22 cellular contexts compared by ENCODE assay signal in genomic region chr12:15274561-15274967, GRCh38. TPM values are rescaled to one million over a fixed set of nuclear protein-coding genes. Genes with fewer than 3 reads are reported as not detected.
DNase-seq lines count a peak whose midpoint lies in the region; ATAC-seq, FAIRE-seq and TF ChIP-seq lines count a peak whose summit lies in the region.
"Had no signal": no experiment of that assay in that cellular context is flagged by ENCODE, and none has a peak within 500 bp of the region (broad histone marks: within the 10 kb centered on the region; RNA-seq: fewer than 3 reads in every experiment).

No MANE protein-coding gene starts in this region.

- no TSS peak for BruUV-seq in MCF 10A (replicated peaks; lab: Mats Ljungman, UMichigan)

- no peaks in the 10 kb centered on the region for H3K9me3 Mint-ChIP-seq in MCF 10A (ENCODE audit: unreplicated experiment)
- H3K9me3 Mint-ChIP-seq in activated T-cell treated with anti-CD3 and anti-CD28 coated beads, Interleukin-2, amount 50 U/mL, for 4 hours: no peaks in the 10 kb centered on the region
- H3K9me3 Mint-ChIP-seq: activated CD8-positive, alpha-beta T cell treated with anti-CD3 and anti-CD28 coated beads for 36 hours; natural killer cell had no signal

- POLR2A ChIA-PET in MCF 10A (lab: Yijun Ruan, JAX): interaction anchor here (0.8 to 4.9 kb wide), 10 partner anchors 16 to 253 kb away, joined by 3 to 47 read pairs (median 3); no protein-coding TSS in a partner anchor

- H3K4me3 ChIP-seq in breast epithelium: no peak overlapping the region
- no peak overlapping the region for H3K4me3 ChIP-seq in osteoblast (ENCODE audit: insufficient read depth, low read length)
- no peak overlapping the region for H3K4me3 ChIP-seq in uterus
- H3K4me3 ChIP-seq in left ventricle myocardium inferior: no peak overlapping the region
- H3K4me3 ChIP-seq: GM23248, heart left ventricle, right lobe of liver had no signal

- H3K4me3 Mint-ChIP-seq in MCF 10A (ENCODE audit: unreplicated experiment): peak overlapping the region; percentile 53
- no peak overlapping the region for H3K4me3 Mint-ChIP-seq in activated T-cell treated with anti-CD3 and anti-CD28 coated beads, Interleukin-2, amount 50 U/mL, for 4 hours
- H3K4me3 Mint-ChIP-seq: activated CD8-positive, alpha-beta T cell treated with anti-CD3 and anti-CD28 coated beads for 36 hours; brain; natural killer cell had no signal

- DNase-seq in MCF 10A (ENCODE audit: unreplicated experiment) (peak; percentile 98), breast epithelium (ENCODE audit: low spot score in 2 of 2) (no peak), osteoblast (ENCODE audit: insufficient read length, low spot score, missing footprints) (peak; percentile 39), uterus (peak; percentile 37 to 62), GM12891 (ENCODE audit: insufficient read length, low spot score) (no peak), left ventricle myocardium inferior (no peak)
- DNase-seq in activated T-cell treated with anti-CD3 and anti-CD28 coated beads, Interleukin-2, amount 50 U/mL, for 4 hours: no peak
- DNase-seq: activated CD8-positive, alpha-beta T cell treated with anti-CD3 and anti-CD28 coated beads for 36 hours; activated gamma-delta T cell treated with Interleukin-2 at 50 U/mL for 16 hours; effector CD8-positive, alpha-beta T cell; GM23248; heart left ventricle; KBM-7; natural killer cell; NCI-H187 treated with DMSO at 0.1 percent for 48 hours; right lobe of liver; SIG-M5; stimulated activated CD4-positive, alpha-beta T cell treated with anti-CD3 and anti-CD28 coated beads, Interleukin-4, amount 100 ng/mL, for 4 hours; stimulated activated naive CD4-positive, alpha-beta T cell had no signal

- H3K27ac Mint-ChIP-seq in MCF 10A (ENCODE audit: low read depth, unreplicated experiment): peak overlapping the region; percentile 95
- H3K27ac Mint-ChIP-seq: activated CD8-positive, alpha-beta T cell treated with anti-CD3 and anti-CD28 coated beads for 36 hours; natural killer cell had no signal

- no peak for TF ChIP-seq POLR2A in breast epithelium (IDR thresholded peaks at IDR 0.05)
- TF ChIP-seq POLR2A in uterus (IDR thresholded peaks at IDR 0.05): no peak
- TF ChIP-seq POLR2A in GM12891 (IDR thresholded peaks at IDR 0.05; ENCODE audit: low read depth, low read length): no peak

- H4K20me1 ChIP-seq in osteoblast (ENCODE audit: insufficient read depth, low read length): no peaks in the 10 kb centered on the region

- FAIRE-seq in GM12891 (lab: Jason Lieb, UNC): no peak

- H3K27me3 Mint-ChIP-seq in MCF 10A (ENCODE audit: insufficient read depth, unreplicated experiment): no peaks in the 10 kb centered on the region
- no peaks in the 10 kb centered on the region for H3K27me3 Mint-ChIP-seq in activated T-cell treated with anti-CD3 and anti-CD28 coated beads, Interleukin-2, amount 50 U/mL, for 4 hours (ENCODE audit: low read depth)

- TF ChIP-seq CTCF in MCF 10A (IDR thresholded peaks at IDR 0.05; ENCODE audit: unreplicated experiment) (no peak), breast epithelium (IDR thresholded peaks at IDR 0.05) (no peak), osteoblast (IDR thresholded peaks at IDR 0.05; ENCODE audit: extremely low read depth, low read depth, low read length) (no peak), uterus (IDR thresholded peaks at IDR 0.05) (no peak), left ventricle myocardium inferior (IDR thresholded peaks at IDR 0.05; ENCODE audit: borderline replicate concordance) (no peak)

- no peak overlapping the region for H2AFZ ChIP-seq in osteoblast (ENCODE audit: low read length)
- H2AFZ ChIP-seq: GM23248 had no signal

- no peaks in the 10 kb centered on the region for H3K36me3 ChIP-seq in breast epithelium
- no peaks in the 10 kb centered on the region for H3K36me3 ChIP-seq in osteoblast (ENCODE audit: insufficient read depth, low read length)
- H3K36me3 ChIP-seq in uterus: no peaks in the 10 kb centered on the region
- no peaks in the 10 kb centered on the region for H3K36me3 ChIP-seq in left ventricle myocardium inferior
- H3K36me3 ChIP-seq: heart left ventricle, right lobe of liver had no signal

- no peaks in the 10 kb centered on the region for H3K79me2 ChIP-seq in osteoblast (ENCODE audit: insufficient read depth, low read length)

- H3K4me1 ChIP-seq in breast epithelium (peaks cover 0 to 6% of the 10 kb centered on the region in 2 donors), osteoblast (ENCODE audit: insufficient read depth, low read length) (peaks cover 7% of the 10 kb centered on the region), uterus (peaks cover 0 to 9% of the 10 kb centered on the region in 2 donors), left ventricle myocardium inferior (peaks cover 13% of the 10 kb centered on the region)
- H3K4me1 ChIP-seq: right lobe of liver had no signal

- CTCF ChIA-PET in MCF 10A (lab: Yijun Ruan, JAX): interaction anchor here (0.6 to 8.2 kb wide), 19 partner anchors 43 to 1122 kb away, joined by 3 to 109 read pairs (median 6); partner anchors contain the start of gene RERG

- H3K27me3 ChIP-seq in breast epithelium (no peaks in the 10 kb centered on the region), osteoblast (ENCODE audit: insufficient read depth, low read length) (no peaks in the 10 kb centered on the region), uterus (no peaks in the 10 kb centered on the region), left ventricle myocardium inferior (ENCODE audit: low read depth) (peaks cover 16% of the 10 kb centered on the region)
- H3K27me3 ChIP-seq: right lobe of liver had no signal

- intact Hi-C loops in MCF 10A (cut with micrococcal nuclease): loop anchor here (1.0 kb wide), 1 partner anchor 122 kb away; no protein-coding TSS in a partner anchor
- intact Hi-C loops in breast epithelium (cut with DNase I; ENCODE audit: low total_unique reads): no loop called here
- intact Hi-C loops in uterus (cut with DNase I; ENCODE audit: low total_unique reads): loop anchor here (10.0 kb wide), 2 partner anchors 310 to 430 kb away; partner anchors contain the start of gene ART4
- intact Hi-C loops in left ventricle myocardium inferior (cut with micrococcal nuclease): loop anchor here (10.0 kb wide), 1 partner anchor 310 kb away; no protein-coding TSS in a partner anchor

- peaks cover 5% of the 10 kb centered on the region for H3K36me3 Mint-ChIP-seq in MCF 10A (ENCODE audit: insufficient read depth, unreplicated experiment)
- no peaks in the 10 kb centered on the region for H3K36me3 Mint-ChIP-seq in activated T-cell treated with anti-CD3 and anti-CD28 coated beads, Interleukin-2, amount 50 U/mL, for 4 hours (ENCODE audit: insufficient read depth)
- H3K36me3 Mint-ChIP-seq: brain, natural killer cell had no signal

- peaks cover 47% of the 10 kb centered on the region for H3K4me1 Mint-ChIP-seq in MCF 10A (ENCODE audit: insufficient read depth, unreplicated experiment)
- H3K4me1 Mint-ChIP-seq in activated T-cell treated with anti-CD3 and anti-CD28 coated beads, Interleukin-2, amount 50 U/mL, for 4 hours (ENCODE audit: low read depth): peaks cover 4% of the 10 kb centered on the region

- H3K9me3 ChIP-seq in breast epithelium: no peaks in the 10 kb centered on the region
- no peaks in the 10 kb centered on the region for H3K9me3 ChIP-seq in osteoblast (ENCODE audit: low read depth, low read length)
- H3K9me3 ChIP-seq in uterus: no peaks in the 10 kb centered on the region
- no peaks in the 10 kb centered on the region for H3K9me3 ChIP-seq in left ventricle myocardium inferior (replicated peaks)
- H3K9me3 ChIP-seq: heart left ventricle, right lobe of liver had no signal

- H3K27ac ChIP-seq in breast epithelium (peak overlapping the region in 1 of 2 donors; percentile 60), osteoblast (ENCODE audit: low read depth, low read length) (no peak overlapping the region), uterus (peak overlapping the region; percentile 80 to 83), left ventricle myocardium inferior (replicated peaks) (no peak overlapping the region)
- H3K27ac ChIP-seq: GM23248, right lobe of liver had no signal

- ATAC-seq in esophagus mucosa: peak; percentile 84
- ATAC-seq in activated T-cell treated with anti-CD3 and anti-CD28 coated beads, Interleukin-2, amount 50 U/mL, for 4 hours: no peak
- ATAC-seq: activated CD8-positive, alpha-beta T cell treated with anti-CD3 and anti-CD28 coated beads for 36 hours; heart left ventricle; natural killer cell had no signal

- H3K4me2 ChIP-seq in osteoblast (ENCODE audit: insufficient read depth, low read length): no peak overlapping the region

TF ChIP-seq in GM12891, 5 proteins besides CTCF, POLR2A, EP300 and RAD21:
- TF ChIP-seq PAX5 (IDR thresholded peaks at IDR 0.05; ENCODE audit: insufficient read depth, low read length, severe bottlenecking) (no peak), TAF1 (IDR thresholded peaks at IDR 0.05; ENCODE audit: low read depth, low read length) (no peak), POU2F2 (IDR thresholded peaks at IDR 0.05; ENCODE audit: low read depth, low read length) (no peak), SPI1 (IDR thresholded peaks at IDR 0.05; ENCODE audit: low read depth, low read length) (no peak), POLR2AphosphoS5 (IDR thresholded peaks at IDR 0.05; ENCODE audit: low read depth, low read length) (no peak)

RNA-seq across cellular contexts. Expression of gene PTPRO, which starts 47.7 kb away (rescaled TPM):
- 0.74 and 2.2 TPM in 2 replicates for total RNA-seq in MCF 10A (2022)
- 1 to 10 TPM; 1.3 to 5.3 (median 2.5) TPM for total RNA-seq in breast epithelium
- 0.08 TPM for total RNA-seq in esophagus mucosa
- under 0.01 and 0.29 TPM in 2 replicates for total RNA-seq in osteoblast
- 10 to 100 TPM in 1 of 4 donors, 1 to 10 TPM in 3; 1.5 to 15.3 (median 8.0) TPM for total RNA-seq in uterus
- under 1 TPM in 1 of 3 donors, not detected in 2; 0.14 TPM for total RNA-seq in activated T-cell treated with anti-CD3 and anti-CD28 coated beads, Interleukin-2, amount 50 U/mL, for 4 hours
- polyA plus RNA-seq in GM12891 (2012; ENCODE audit: low read depth, missing spikeins): 3.7 TPM
- 0.82 TPM for total RNA-seq in left ventricle myocardium inferior

RNA-seq across cellular contexts. Expression of gene RERG, which starts 53.3 kb away (rescaled TPM):
- total RNA-seq in MCF 10A (2022) (7.6 and 16.5 TPM in 2 replicates), breast epithelium (100 to 1,000 TPM in 1 of 3 donors, 10 to 100 TPM in 2; 16.3 to 126 (median 60.0) TPM), esophagus mucosa (1.9 TPM), osteoblast (0.29 TPM in 1 of 2 replicates, not detected in the other), uterus (100 to 1,000 TPM in 3 of 4 donors, 10 to 100 TPM in 1; 61.6 to 236 (median 150) TPM), left ventricle myocardium inferior (4.5 TPM)
- under 1 TPM in 1 of 3 donors, not detected in 2; 0.26 TPM for total RNA-seq in activated T-cell treated with anti-CD3 and anti-CD28 coated beads, Interleukin-2, amount 50 U/mL, for 4 hours
- not detected for polyA plus RNA-seq in GM12891 (2012; ENCODE audit: low read depth, missing spikeins)
- total RNA-seq: A673; activated CD8-positive, alpha-beta T cell treated with anti-CD3 and anti-CD28 coated beads for 36 hours; GM23248; natural killer cell had no signal
- polyA plus RNA-seq: GM23248 had no signal

Comparison
In these comparisons a context has a peak if more than half of its experiments do, and no peak if none do; other contexts are left out.
1. DNase-seq: peak in MCF 10A (single experiment), osteoblast (single experiment) and uterus (2 of 2); none in breast epithelium (0 of 2), activated T-cell treated with anti-CD3 and anti-CD28 coated beads, Interleukin-2, amount 50 U/mL, for 4 hours (single experiment), GM12891 (single experiment) and left ventricle myocardium inferior (single experiment).
2. H3K27ac ChIP-seq: peak in uterus (2 of 2); none in osteoblast (single experiment) and left ventricle myocardium inferior (single experiment).